Comparison of ENCODE assay signal across 1 cellular context in genomic region chr3:157064402-157064801, GRCh38.
A peak's percentile ranks its signal among the peaks of the same experiment; 100 is the strongest.
TF ChIP-seq lines count a peak whose summit lies in the region.

No MANE protein-coding gene starts in this region.

TF ChIP-seq in GM12878, 131 proteins besides CTCF, POLR2A, EP300 and RAD21 (continued from another document):
- TF ChIP-seq ZBED1 (IDR thresholded peaks at IDR 0.05; ENCODE audit: borderline replicate concordance) (no peak), RB1 (IDR thresholded peaks at IDR 0.05; ENCODE audit: borderline replicate concordance) (no peak), MXI1 (IDR thresholded peaks at IDR 0.05; ENCODE audit: low read depth, low read length) (no peak), SIX5 (IDR thresholded peaks at IDR 0.05; ENCODE audit: low read depth, low read length, severe bottlenecking) (no peak), CHD4 (IDR thresholded peaks at IDR 0.05) (no peak), RBBP5 (conservative IDR thresholded peaks at IDR 0.05) (no peak), NFYA (IDR thresholded peaks at IDR 0.05; ENCODE audit: borderline replicate concordance, low read depth, low read length) (no peak), SREBF2 (IDR thresholded peaks at IDR 0.05; ENCODE audit: low read length) (no peak), RAD51 (IDR thresholded peaks at IDR 0.05) (peak; percentile 95), ZBTB4 (CRISPR knock-in tag; IDR thresholded peaks at IDR 0.05) (no peak), NR2F1 (conservative IDR thresholded peaks at IDR 0.05) (no peak), HCFC1 (IDR thresholded peaks at IDR 0.05; ENCODE audit: low read length) (no peak), SMC3 (IDR thresholded peaks at IDR 0.05; ENCODE audit: borderline replicate concordance, low read length) (no peak), TCF3 (IDR thresholded peaks at IDR 0.05; ENCODE audit: borderline replicate concordance, insufficient read depth, low read depth, low read length) (no peak), KLF5 (IDR thresholded peaks at IDR 0.05; ENCODE audit: partially characterized antibody) (no peak), PBX3 (IDR thresholded peaks at IDR 0.05; ENCODE audit: insufficient replicate concordance, low read depth, low read length) (no peak), CEBPB (IDR thresholded peaks at IDR 0.05; ENCODE audit: borderline replicate concordance in 1 of 2, low read depth in 2 of 2, low read length in 2 of 2) (no peak), ZNF274 (IDR thresholded peaks at IDR 0.05; ENCODE audit: insufficient read depth, insufficient read length) (no peak), STAT3 (IDR thresholded peaks at IDR 0.05; ENCODE audit: low read depth, low read length) (no peak), E2F8 (IDR thresholded peaks at IDR 0.05; ENCODE audit: low read depth, partially characterized antibody) (no peak), SP1 (IDR thresholded peaks at IDR 0.05; ENCODE audit: low read depth, low read length) (no peak), ZNF217 (IDR thresholded peaks at IDR 0.05) (0 out of 2 replicates have a peak, but pooled peaks have one; percentile 56), SMAD5 (IDR thresholded peaks at IDR 0.05; ENCODE audit: low read depth) (no peak), ELK1 (IDR thresholded peaks at IDR 0.05; ENCODE audit: low read depth, low read length) (no peak), RCOR1 (conservative IDR thresholded peaks at IDR 0.05; ENCODE audit: low read depth, low read length) (no peak), POLR2AphosphoS2 (IDR thresholded peaks at IDR 0.05; ENCODE audit: low read depth, low read length) (no peak), POLR2AphosphoS5 (IDR thresholded peaks at IDR 0.05; ENCODE audit: low read length) (no peak), GABPA (IDR thresholded peaks at IDR 0.05; ENCODE audit: low read depth) (no peak), CBX5 (IDR thresholded peaks at IDR 0.05; ENCODE audit: low read depth) (no peak), KDM1A (IDR thresholded peaks at IDR 0.05; ENCODE audit: borderline replicate concordance) (no peak), WRNIP1 (IDR thresholded peaks at IDR 0.05; ENCODE audit: borderline replicate concordance, low read depth, low read length) (no peak), MEF2A (IDR thresholded peaks at IDR 0.05; ENCODE audit: insufficient read depth, low read depth, low read length) (no peak), IKZF1 (conservative IDR thresholded peaks at IDR 0.05) (peak; percentile 88), CREM (IDR thresholded peaks at IDR 0.05; ENCODE audit: low read depth) (no peak), POU2F2 (IDR thresholded peaks at IDR 0.05; ENCODE audit: borderline replicate concordance, low read depth, low read length) (no peak), SUPT20H (IDR thresholded peaks at IDR 0.05; ENCODE audit: borderline replicate concordance, control insufficient read depth, low read depth, low read length) (no peak), MYB (IDR thresholded peaks at IDR 0.05; ENCODE audit: borderline replicate concordance, low read depth, low read length) (no peak), MYC (IDR thresholded peaks at IDR 0.05; ENCODE audit: insufficient read depth, insufficient read length, insufficient replicate concordance, low read length, severe bottlenecking) (no peak), PAX5 (IDR thresholded peaks at IDR 0.05; ENCODE audit: borderline replicate concordance, low read depth, low read length) (no peak), SPI1 (IDR thresholded peaks at IDR 0.05; ENCODE audit: borderline replicate concordance, insufficient read depth, low read depth, low read length) (peak; percentile 98), STAT1 (conservative IDR thresholded peaks at IDR 0.05) (no peak), RUNX3 (IDR thresholded peaks at IDR 0.05; ENCODE audit: low read length) (peak; percentile 24; the same call in 1 of the 2 replicates), BHLHE40 (IDR thresholded peaks at IDR 0.05; ENCODE audit: borderline replicate concordance in 1 of 2, low read depth in 2 of 2, low read length in 1 of 2) (peak; percentile 85 to 87), CBX3 (IDR thresholded peaks at IDR 0.05; ENCODE audit: borderline replicate concordance, low read depth) (no peak), ZNF622 (IDR thresholded peaks at IDR 0.05) (no peak), YY1 (IDR thresholded peaks at IDR 0.05; ENCODE audit: low read depth, low read length) (no peak), EGR1 (IDR thresholded peaks at IDR 0.05; ENCODE audit: borderline replicate concordance in 1 of 2, low read depth in 2 of 2, low read length in 2 of 2) (no peak), ATF7 (IDR thresholded peaks at IDR 0.05; ENCODE audit: low read depth) (peak; percentile 59; the same call in 1 of the 2 replicates), HSF1 (IDR thresholded peaks at IDR 0.05; ENCODE audit: low read depth, low read length) (no peak)
- TF ChIP-seq, protein P1, sequence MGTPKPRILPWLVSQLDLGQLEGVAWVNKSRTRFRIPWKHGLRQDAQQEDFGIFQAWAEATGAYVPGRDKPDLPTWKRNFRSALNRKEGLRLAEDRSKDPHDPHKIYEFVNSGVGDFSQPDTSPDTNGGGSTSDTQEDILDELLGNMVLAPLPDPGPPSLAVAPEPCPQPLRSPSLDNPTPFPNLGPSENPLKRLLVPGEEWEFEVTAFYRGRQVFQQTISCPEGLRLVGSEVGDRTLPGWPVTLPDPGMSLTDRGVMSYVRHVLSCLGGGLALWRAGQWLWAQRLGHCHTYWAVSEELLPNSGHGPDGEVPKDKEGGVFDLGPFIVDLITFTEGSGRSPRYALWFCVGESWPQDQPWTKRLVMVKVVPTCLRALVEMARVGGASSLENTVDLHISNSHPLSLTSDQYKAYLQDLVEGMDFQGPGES (IDR thresholded peaks at IDR 0.05): no peak
- TF ChIP-seq, protein P2, sequence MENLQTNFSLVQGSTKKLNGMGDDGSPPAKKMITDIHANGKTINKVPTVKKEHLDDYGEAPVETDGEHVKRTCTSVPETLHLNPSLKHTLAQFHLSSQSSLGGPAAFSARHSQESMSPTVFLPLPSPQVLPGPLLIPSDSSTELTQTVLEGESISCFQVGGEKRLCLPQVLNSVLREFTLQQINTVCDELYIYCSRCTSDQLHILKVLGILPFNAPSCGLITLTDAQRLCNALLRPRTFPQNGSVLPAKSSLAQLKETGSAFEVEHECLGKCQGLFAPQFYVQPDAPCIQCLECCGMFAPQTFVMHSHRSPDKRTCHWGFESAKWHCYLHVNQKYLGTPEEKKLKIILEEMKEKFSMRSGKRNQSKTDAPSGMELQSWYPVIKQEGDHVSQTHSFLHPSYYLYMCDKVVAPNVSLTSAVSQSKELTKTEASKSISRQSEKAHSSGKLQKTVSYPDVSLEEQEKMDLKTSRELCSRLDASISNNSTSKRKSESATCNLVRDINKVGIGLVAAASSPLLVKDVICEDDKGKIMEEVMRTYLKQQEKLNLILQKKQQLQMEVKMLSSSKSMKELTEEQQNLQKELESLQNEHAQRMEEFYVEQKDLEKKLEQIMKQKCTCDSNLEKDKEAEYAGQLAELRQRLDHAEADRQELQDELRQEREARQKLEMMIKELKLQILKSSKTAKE (IDR thresholded peaks at IDR 0.05; ENCODE audit: low read depth, poor library complexity, severe bottlenecking): no peak
- TF ChIP-seq, protein P3, sequence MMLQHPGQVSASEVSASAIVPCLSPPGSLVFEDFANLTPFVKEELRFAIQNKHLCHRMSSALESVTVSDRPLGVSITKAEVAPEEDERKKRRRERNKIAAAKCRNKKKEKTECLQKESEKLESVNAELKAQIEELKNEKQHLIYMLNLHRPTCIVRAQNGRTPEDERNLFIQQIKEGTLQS (IDR thresholded peaks at IDR 0.05; ENCODE audit: borderline replicate concordance, extremely low read depth, low read depth, low read length): no peak
